ENCODE assay signal across 22 cellular contexts in genomic region chr5:155923784-155924183, GRCh38.
DNase-seq lines count a peak whose midpoint lies in the region; ATAC-seq, FAIRE-seq and TF ChIP-seq lines count a peak whose summit lies in the region.
"Had no signal": no experiment of that assay in that cellular context is flagged by ENCODE, and none has a peak within 500 bp of the region (broad histone marks: within the 10 kb centered on the region; RNA-seq: fewer than 3 reads in every experiment).

No MANE protein-coding gene starts in this region.

- H3K27ac Mint-ChIP-seq in astrocyte (ENCODE audit: unreplicated experiment): peak overlapping the region; percentile 48
- H3K27ac Mint-ChIP-seq: CD14-positive monocyte; CD4-positive, alpha-beta memory T cell; CD4-positive, CD25-positive, alpha-beta regulatory T cell; CD8-positive, alpha-beta memory T cell had no signal

- H3K4me1 ChIP-seq in IMR-90 (ENCODE audit: control insufficient read depth, insufficient read depth, low read length) (no peaks in the 10 kb centered on the region), NT2/D1 (ENCODE audit: insufficient read depth, insufficient read length) (no peaks in the 10 kb centered on the region), astrocyte (ENCODE audit: insufficient read depth, low read length) (peaks cover 6% of the 10 kb centered on the region), Peyer's patch (no peaks in the 10 kb centered on the region)
- H3K4me1 ChIP-seq: BE2C, BLaER1 had no signal

- H3K36me3 ChIP-seq in IMR-90 (ENCODE audit: control insufficient read depth, insufficient read depth, low read length) (no peaks in the 10 kb centered on the region), NT2/D1 (ENCODE audit: insufficient read depth, insufficient read length, low read length) (no peaks in the 10 kb centered on the region), astrocyte (ENCODE audit: insufficient read depth, low read length) (no peaks in the 10 kb centered on the region), Peyer's patch (no peaks in the 10 kb centered on the region)
- H3K36me3 ChIP-seq: BE2C, BLaER1 had no signal

- TF ChIP-seq CTCF in IMR-90 (conservative IDR thresholded peaks at IDR 0.05; ENCODE audit: low read depth, low read length) (no peak), astrocyte (IDR thresholded peaks at IDR 0.05; ENCODE audit: insufficient read depth, low read depth, low read length) (no peak), Peyer's patch (IDR thresholded peaks at IDR 0.05) (no peak)

- H3K18ac ChIP-seq in IMR-90 (ENCODE audit: low read depth, low read length): no peak overlapping the region

- no peak for TF ChIP-seq RAD21 in IMR-90 (IDR thresholded peaks at IDR 0.05; ENCODE audit: low read length)

- POLR2A ChIA-PET in IMR-90 (lab: Charles Lee; ENCODE audit: unreplicated experiment): no interaction called here

- H2AFZ ChIP-seq in IMR-90 (replicated peaks; ENCODE audit: low read length, poor library complexity) (no peak overlapping the region), astrocyte (ENCODE audit: low read depth, low read length) (no peak overlapping the region)

- no peak overlapping the region for H3K23ac ChIP-seq in IMR-90 (ENCODE audit: low read depth, low read length)

- H3K4me2 ChIP-seq in IMR-90 (ENCODE audit: low read depth, low read length): no peak overlapping the region
- H3K4me2 ChIP-seq in astrocyte (ENCODE audit: low read length): no peak overlapping the region
- H3K4me2 ChIP-seq: BLaER1 had no signal

- H3K9ac ChIP-seq in IMR-90 (ENCODE audit: low read depth, low read length) (no peak overlapping the region), NT2/D1 (ENCODE audit: insufficient read length, low read depth) (no peak overlapping the region), astrocyte (ENCODE audit: low read length) (no peak overlapping the region)
- H3K9ac ChIP-seq: BLaER1 had no signal

- H3K36me3 Mint-ChIP-seq in astrocyte (ENCODE audit: low read depth, unreplicated experiment): no peaks in the 10 kb centered on the region
- H3K36me3 Mint-ChIP-seq: CD14-positive monocyte; CD4-positive, alpha-beta memory T cell; CD4-positive, CD25-positive, alpha-beta regulatory T cell; CD8-positive, alpha-beta memory T cell had no signal

- H2AK5ac ChIP-seq in IMR-90 (ENCODE audit: low read depth, low read length): no peak overlapping the region

- H2BK20ac ChIP-seq in IMR-90 (ENCODE audit: low read depth, low read length): peak overlapping the region; percentile 40; the same call in 1 of the 2 replicates

- H3K27ac ChIP-seq in IMR-90 (ENCODE audit: insufficient read depth, low read length) (no peak overlapping the region), astrocyte (ENCODE audit: low read depth, low read length) (no peak overlapping the region), Peyer's patch (no peak overlapping the region)
- H3K27ac ChIP-seq: BLaER1 had no signal

- no peaks in the 10 kb centered on the region for H3K9me3 Mint-ChIP-seq in astrocyte (ENCODE audit: unreplicated experiment)
- H3K9me3 Mint-ChIP-seq: CD4-positive, alpha-beta memory T cell; CD8-positive, alpha-beta memory T cell had no signal

- no peak overlapping the region for H2BK15ac ChIP-seq in IMR-90 (ENCODE audit: low read depth, low read length)

- no peaks in the 10 kb centered on the region for H4K20me1 ChIP-seq in IMR-90 (ENCODE audit: insufficient read depth, low read length)
- no peaks in the 10 kb centered on the region for H4K20me1 ChIP-seq in astrocyte (ENCODE audit: insufficient read depth, low read length)
- H4K20me1 ChIP-seq: BLaER1 had no signal

- DNase-seq in IMR-90 (no peak), NT2/D1 (ENCODE audit: low read depth, low spot score) (peak; percentile 3), astrocyte (ENCODE audit: low read depth) (no peak), Peyer's patch (no peak)
- DNase-seq in activated naive CD4-positive, alpha-beta T cell treated with anti-CD3 and anti-CD28 coated beads, Interleukin-2, amount 50 U/mL, for 16 hours: no peak
- DNase-seq: 8988T; ACHN; BE2C; C1 segment of cervical spinal cord; CD4-positive, alpha-beta memory T cell; CD4-positive, CD25-positive, alpha-beta regulatory T cell; CD8-positive, alpha-beta memory T cell; COR-L47; DMS79 treated with DMSO at 0.1 percent for 48 hours; GF-D8 had no signal

- H3K9me3 ChIP-seq in IMR-90 (ENCODE audit: control insufficient read depth, insufficient read depth, low read length) (no peaks in the 10 kb centered on the region; the same call in 1 of the 2 replicates), NT2/D1 (ENCODE audit: insufficient read depth, low read length) (no peaks in the 10 kb centered on the region; the same call in 1 of the 2 replicates), astrocyte (ENCODE audit: insufficient read depth, low read depth, low read length) (no peaks in the 10 kb centered on the region), Peyer's patch (no peaks in the 10 kb centered on the region)
- H3K9me3 ChIP-seq: BE2C, BLaER1 had no signal

- ATAC-seq in IMR-90 (ENCODE audit: low read depth): no peak
- no peak for ATAC-seq in GM21367 (IDR thresholded peaks at IDR 0.05; ENCODE audit: unreplicated experiment)

- no peak overlapping the region for H4K5ac ChIP-seq in IMR-90 (ENCODE audit: low read depth, low read length)

- intact Hi-C loops in IMR-90 (cut with micrococcal nuclease): loop anchor here (10.0 kb wide), 1 partner anchor 789 kb away; no protein-coding TSS in a partner anchor

- H3K14ac ChIP-seq in IMR-90 (replicated peaks; ENCODE audit: low read depth, low read length): no peak overlapping the region

- peaks cover 24% of the 10 kb centered on the region for H3K4me1 Mint-ChIP-seq in astrocyte (ENCODE audit: low read depth, unreplicated experiment)
- H3K4me1 Mint-ChIP-seq: CD14-positive monocyte; CD4-positive, alpha-beta memory T cell; CD4-positive, CD25-positive, alpha-beta regulatory T cell; CD8-positive, alpha-beta memory T cell had no signal

- no peaks in the 10 kb centered on the region for H3K79me1 ChIP-seq in IMR-90 (ENCODE audit: low read depth in 1 of 2, low read length in 2 of 2)

- no CpG with 5 or more reads among the region's 1 CpG for WGBS in IMR-90 (ENCODE audit: extremely low coverage in 2 of 2, insufficient read length in 1 of 2), 2 experiments

- no peaks in the 10 kb centered on the region for H3K27me3 Mint-ChIP-seq in astrocyte (ENCODE audit: low read depth, unreplicated experiment)
- H3K27me3 Mint-ChIP-seq: CD4-positive, CD25-positive, alpha-beta regulatory T cell had no signal

- in situ Hi-C loops in IMR-90 (cut with MboI; ENCODE audit: low sequenced_read_pairs): no loop called here

- no peak overlapping the region for H2AK9ac ChIP-seq in IMR-90 (replicated peaks; ENCODE audit: low read depth, low read length, poor library complexity)

- H3K4me3 ChIP-seq in IMR-90 (ENCODE audit: insufficient read depth, low read depth, low read length) (no peak overlapping the region), NT2/D1 (ENCODE audit: insufficient read length, low read depth) (no peak overlapping the region), astrocyte (ENCODE audit: insufficient read depth, low read depth, low read length) (no peak overlapping the region), Peyer's patch (no peak overlapping the region)
- H3K4me3 ChIP-seq: BLaER1 had no signal

- no peak for TF ChIP-seq POLR2A in IMR-90 (IDR thresholded peaks at IDR 0.05; ENCODE audit: low read depth, low read length)
- no peak for TF ChIP-seq POLR2A in Peyer's patch (IDR thresholded peaks at IDR 0.05)

- dilution Hi-C loops in IMR-90 (cut with HindIII; ENCODE audit: low sequenced_read_pairs, unreplicated experiment): no loop called here

- H3K9me1 ChIP-seq in IMR-90 (ENCODE audit: insufficient read depth, low read length): no peaks in the 10 kb centered on the region

- CTCF ChIA-PET in IMR-90 (lab: Yijun Ruan, JAX): no interaction called here

- no peak overlapping the region for H2BK120ac ChIP-seq in IMR-90 (ENCODE audit: low read depth, low read length)

- H3K56ac ChIP-seq in IMR-90 (ENCODE audit: extremely low read depth, insufficient read depth, low read length): no peak overlapping the region

- no peak overlapping the region for H4K91ac ChIP-seq in IMR-90 (ENCODE audit: insufficient read depth, low read depth, low read length)

- no peak overlapping the region for H3K4me3 Mint-ChIP-seq in astrocyte (ENCODE audit: unreplicated experiment)
- H3K4me3 Mint-ChIP-seq: CD14-positive monocyte; CD4-positive, alpha-beta memory T cell; CD4-positive, CD25-positive, alpha-beta regulatory T cell; CD8-positive, alpha-beta memory T cell had no signal

- no TSS peak for BruUV-seq in IMR-90 (replicated peaks; lab: Mats Ljungman, UMichigan)

- FAIRE-seq in astrocyte (lab: Jason Lieb, UNC): no peak
- FAIRE-seq: A204.1, G401.6, GM12891, GM19239 had no signal

- H4K8ac ChIP-seq in IMR-90 (ENCODE audit: low read depth in 2 of 2, low read length in 2 of 2): no peak overlapping the region

- H3K27me3 ChIP-seq in IMR-90 (ENCODE audit: control insufficient read depth, insufficient read depth, low read length) (no peaks in the 10 kb centered on the region), NT2/D1 (ENCODE audit: insufficient read depth, insufficient read length) (no peaks in the 10 kb centered on the region), astrocyte (ENCODE audit: insufficient read depth, low read length) (no peaks in the 10 kb centered on the region), Peyer's patch (no peaks in the 10 kb centered on the region)
- H3K27me3 ChIP-seq: BE2C, BLaER1 had no signal

- no peak overlapping the region for H2BK5ac ChIP-seq in IMR-90 (ENCODE audit: low read depth, low read length, poor library complexity, severe bottlenecking)

- no peak overlapping the region for H3K4ac ChIP-seq in IMR-90 (ENCODE audit: low read depth, low read length)

- no peaks in the 10 kb centered on the region for H3K79me2 ChIP-seq in astrocyte (ENCODE audit: insufficient read depth, low read length)

TF ChIP-seq in IMR-90, 13 proteins besides CTCF, POLR2A, EP300 and RAD21 (continues in another document):
- TF ChIP-seq MAZ (IDR thresholded peaks at IDR 0.05; ENCODE audit: borderline replicate concordance, low read depth, low read length): no peak
- no peak for TF ChIP-seq RCOR1 (IDR thresholded peaks at IDR 0.05; ENCODE audit: insufficient replicate concordance, low read length)
- TF ChIP-seq MXI1 (IDR thresholded peaks at IDR 0.05; ENCODE audit: borderline replicate concordance, low read depth, low read length): no peak
- TF ChIP-seq, protein P1, sequence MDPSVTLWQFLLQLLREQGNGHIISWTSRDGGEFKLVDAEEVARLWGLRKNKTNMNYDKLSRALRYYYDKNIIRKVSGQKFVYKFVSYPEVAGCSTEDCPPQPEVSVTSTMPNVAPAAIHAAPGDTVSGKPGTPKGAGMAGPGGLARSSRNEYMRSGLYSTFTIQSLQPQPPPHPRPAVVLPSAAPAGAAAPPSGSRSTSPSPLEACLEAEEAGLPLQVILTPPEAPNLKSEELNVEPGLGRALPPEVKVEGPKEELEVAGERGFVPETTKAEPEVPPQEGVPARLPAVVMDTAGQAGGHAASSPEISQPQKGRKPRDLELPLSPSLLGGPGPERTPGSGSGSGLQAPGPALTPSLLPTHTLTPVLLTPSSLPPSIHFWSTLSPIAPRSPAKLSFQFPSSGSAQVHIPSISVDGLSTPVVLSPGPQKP (IDR thresholded peaks at IDR 0.05; ENCODE audit: borderline replicate concordance, low read depth, low read length): no peak
- TF ChIP-seq CHD1 (IDR thresholded peaks at IDR 0.05; ENCODE audit: low read depth, low read length): no peak
- TF ChIP-seq NFE2L2 (IDR thresholded peaks at IDR 0.05; ENCODE audit: low read depth, low read length): no peak
- TF ChIP-seq BHLHE40 (IDR thresholded peaks at IDR 0.05; ENCODE audit: low read depth, low read length): no peak
